In the genomic region with DNA sequence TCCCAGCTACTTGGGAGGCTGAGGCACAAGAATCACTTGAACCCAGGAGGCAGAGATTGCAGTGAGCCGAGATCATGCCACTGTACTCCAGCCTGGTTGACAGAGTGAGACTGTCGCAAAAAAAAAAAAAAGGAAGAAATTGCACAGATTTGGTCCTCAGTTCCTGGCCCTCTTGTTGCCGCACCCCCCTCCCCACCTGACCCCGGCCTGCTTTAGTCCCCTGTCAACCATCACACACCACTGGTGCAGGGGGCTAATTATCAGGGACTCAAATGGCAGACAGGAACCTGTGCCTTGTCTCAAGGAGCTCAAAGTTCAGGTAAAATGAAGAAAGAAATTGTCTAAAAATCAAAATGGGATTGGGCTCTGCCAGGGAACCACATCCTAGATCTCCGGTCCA, we compare ENCODE assay signal across 20 cellular contexts. TPM values are rescaled to one million over a fixed set of nuclear protein-coding genes. Genes with fewer than 3 reads are reported as not detected.
DNase-seq lines count a peak whose midpoint lies in the region; ATAC-seq and TF ChIP-seq lines count a peak whose summit lies in the region.
"Had no signal": no experiment of that assay in that cellular context is flagged by ENCODE, and none has a peak within 500 bp of the region (broad histone marks: within the 10 kb centered on the region; RNA-seq: fewer than 3 reads in every experiment).

No MANE protein-coding gene starts in this region.

- intact Hi-C loops in breast epithelium (cut with DNase I; ENCODE audit: low total_unique reads), result no loop called here

- no peaks in the 10 kb centered on the region for H3K9me2 ChIP-seq in Karpas-422 (replicated peaks; ENCODE audit: insufficient read depth, low read length)

- H3K27me3 Mint-ChIP-seq in activated naive CD8-positive, alpha-beta T cell, result peaks cover 3% of the 10 kb centered on the region
- H3K27me3 Mint-ChIP-seq in activated naive CD8-positive, alpha-beta T cell treated with anti-CD3 and anti-CD28 coated beads for 36 hours, result peaks cover 8% of the 10 kb centered on the region
- peaks cover 2 to 9% (median 5%) of the 10 kb centered on the region in 5 donors for H3K27me3 Mint-ChIP-seq in naive thymus-derived CD8-positive, alpha-beta T cell

- H3K4me2 ChIP-seq in Karpas-422 (ENCODE audit: low read depth, low read length, poor library complexity, severe bottlenecking), result no peak overlapping the region

- no peak for DNase-seq in activated naive CD8-positive, alpha-beta T cell treated with anti-CD3 and anti-CD28 coated beads for 36 hours
- DNase-seq in Karpas-422 (no peak), breast epithelium (ENCODE audit: low spot score in 2 of 2) (no peak), hepatic stellate cell (ENCODE audit: low spot score) (no peak), AG08396 (ENCODE audit: low spot score) (no peak)
- no peak for DNase-seq in naive thymus-derived CD8-positive, alpha-beta T cell
- DNase-seq: DMS79 treated with DMSO at 0.1 percent for 48 hours, HCEC 1CT, NCI-H1092, NCI-H187 treated with DMSO at 0.1 percent for 48 hours, NCI-H2107, NCI-H510A, NCI-H748 treated with DMSO at 0.1 percent for 48 hours, SIG-M5 had no signal

- no peak overlapping the region for H3K9ac ChIP-seq in Karpas-422 (ENCODE audit: low read length)
- H3K9ac ChIP-seq: GM23248 had no signal

- no peaks in the 10 kb centered on the region for H3K79me2 ChIP-seq in Karpas-422 (ENCODE audit: low read length)

- peak overlapping the region; percentile 76; the same call in 1 of the 2 replicates for H2AFZ ChIP-seq in Karpas-422 (ENCODE audit: low read length)
- H2AFZ ChIP-seq: GM23248 had no signal

- no peaks in the 10 kb centered on the region for H3K36me3 Mint-ChIP-seq in activated naive CD8-positive, alpha-beta T cell
- H3K36me3 Mint-ChIP-seq in activated naive CD8-positive, alpha-beta T cell treated with anti-CD3 and anti-CD28 coated beads for 36 hours, result no peaks in the 10 kb centered on the region
- no peaks in the 10 kb centered on the region for H3K36me3 Mint-ChIP-seq in naive thymus-derived CD8-positive, alpha-beta T cell
- H3K36me3 Mint-ChIP-seq: CD4-positive, alpha-beta memory T cell had no signal

- H3K36me3 ChIP-seq in Karpas-422 (ENCODE audit: insufficient read depth, low read length), result no peaks in the 10 kb centered on the region
- H3K36me3 ChIP-seq in breast epithelium, result no peaks in the 10 kb centered on the region
- H3K36me3 ChIP-seq: BE2C had no signal

- H3K27me3 ChIP-seq in Karpas-422 (ENCODE audit: low read length) (no peaks in the 10 kb centered on the region), breast epithelium (no peaks in the 10 kb centered on the region)
- H3K27me3 ChIP-seq: BE2C had no signal

- no peak for TF ChIP-seq CTCF in breast epithelium (IDR thresholded peaks at IDR 0.05)

- H3K27ac Mint-ChIP-seq in activated naive CD8-positive, alpha-beta T cell, result peak overlapping the region; percentile 35
- no peak overlapping the region for H3K27ac Mint-ChIP-seq in activated naive CD8-positive, alpha-beta T cell treated with anti-CD3 and anti-CD28 coated beads for 36 hours
- peak overlapping the region in 4 of 10 donors; percentile 16 to 66 (median 41) for H3K27ac Mint-ChIP-seq in naive thymus-derived CD8-positive, alpha-beta T cell

- H3K9me3 Mint-ChIP-seq in activated naive CD8-positive, alpha-beta T cell (ENCODE audit: low read depth), result no peaks in the 10 kb centered on the region
- H3K9me3 Mint-ChIP-seq in activated naive CD8-positive, alpha-beta T cell treated with anti-CD3 and anti-CD28 coated beads for 36 hours, result no peaks in the 10 kb centered on the region
- H3K9me3 Mint-ChIP-seq in naive thymus-derived CD8-positive, alpha-beta T cell, result no peaks in the 10 kb centered on the region
- H3K9me3 Mint-ChIP-seq: CD4-positive, alpha-beta memory T cell had no signal

- H3K4me1 ChIP-seq in Karpas-422 (ENCODE audit: low read length), result peaks cover 9% of the 10 kb centered on the region
- peaks cover 0 to 17% of the 10 kb centered on the region in 2 donors for H3K4me1 ChIP-seq in breast epithelium
- H3K4me1 ChIP-seq: Caco-2 had no signal

- H3K4me3 ChIP-seq in Karpas-422 (ENCODE audit: low read length) (no peak overlapping the region), breast epithelium (no peak overlapping the region)
- H3K4me3 ChIP-seq: GM12878, GM23248 had no signal

- no peaks in the 10 kb centered on the region for H4K20me1 ChIP-seq in Karpas-422 (ENCODE audit: insufficient read depth, low read depth, low read length)

- H3K9me3 ChIP-seq in Karpas-422 (ENCODE audit: low read length) (no peaks in the 10 kb centered on the region), breast epithelium (no peaks in the 10 kb centered on the region)
- H3K9me3 ChIP-seq: BE2C, Caco-2 had no signal

- H3K27ac ChIP-seq in Karpas-422 (ENCODE audit: low read length), result no peak overlapping the region
- peak overlapping the region; percentile 38 to 66 for H3K27ac ChIP-seq in breast epithelium
- H3K27ac ChIP-seq: GM23248 had no signal

- POLR2A ChIA-PET in naive thymus-derived CD8-positive, alpha-beta T cell (lab: Charles Lee), result no interaction called here

- ATAC-seq in naive thymus-derived CD8-positive, alpha-beta T cell, result no peak
- ATAC-seq: GM12878 had no signal

- H3K4me1 Mint-ChIP-seq in activated naive CD8-positive, alpha-beta T cell (ENCODE audit: low read depth), result peaks cover 3% of the 10 kb centered on the region
- peaks cover 5% of the 10 kb centered on the region for H3K4me1 Mint-ChIP-seq in activated naive CD8-positive, alpha-beta T cell treated with anti-CD3 and anti-CD28 coated beads for 36 hours
- peaks cover 9 to 12% (median 11%) of the 10 kb centered on the region in 4 donors for H3K4me1 Mint-ChIP-seq in naive thymus-derived CD8-positive, alpha-beta T cell

- no peak for TF ChIP-seq POLR2A in breast epithelium (IDR thresholded peaks at IDR 0.05)

- H3K4me3 Mint-ChIP-seq in activated naive CD8-positive, alpha-beta T cell, result no peak overlapping the region
- H3K4me3 Mint-ChIP-seq in activated naive CD8-positive, alpha-beta T cell treated with anti-CD3 and anti-CD28 coated beads for 36 hours, result no peak overlapping the region
- no peak overlapping the region for H3K4me3 Mint-ChIP-seq in naive thymus-derived CD8-positive, alpha-beta T cell
- H3K4me3 Mint-ChIP-seq: CD4-positive, alpha-beta memory T cell had no signal

RNA-seq across cellular contexts. Expression of gene NGFR, which starts 28.1 kb away (rescaled TPM):
- total RNA-seq in activated naive CD8-positive, alpha-beta T cell treated with anti-CD3 and anti-CD28 coated beads for 36 hours, result under 1 TPM in 1 of 2 experiments, not detected in 1; 0.16 TPM
- total RNA-seq in Karpas-422 (2014; rRNA removed; shearing (Covaris generic); ENCODE audit: low replicate concordance), result 0.07 TPM in 1 of 2 replicates, not detected in the other
- total RNA-seq in breast epithelium, result 10 to 100 TPM in 2 of 3 donors, 1 to 10 TPM in 1; 3.4 to 27.8 (median 17.7) TPM
- total RNA-seq in naive thymus-derived CD8-positive, alpha-beta T cell, result under 1 TPM in 1 of 2 experiments, not detected in 1; 0.47 TPM
- polyA plus RNA-seq in naive thymus-derived CD8-positive, alpha-beta T cell, result not detected
- polyA plus RNA-seq: CD4-positive, alpha-beta memory T cell had no signal

RNA-seq across cellular contexts. Expression of gene NXPH3, which starts 52.5 kb away (rescaled TPM):
- under 1 TPM; 0.10 to 0.18 TPM for total RNA-seq in activated naive CD8-positive, alpha-beta T cell treated with anti-CD3 and anti-CD28 coated beads for 36 hours
- total RNA-seq in Karpas-422 (2014; rRNA removed; shearing (Covaris generic); ENCODE audit: low replicate concordance), result not detected in 2 replicates
- 1 to 10 TPM; 3.5 to 7.5 (median 4.5) TPM for total RNA-seq in breast epithelium
- not detected for total RNA-seq in naive thymus-derived CD8-positive, alpha-beta T cell
- not detected for polyA plus RNA-seq in naive thymus-derived CD8-positive, alpha-beta T cell
- total RNA-seq: CD4-positive, alpha-beta memory T cell had no signal
- polyA plus RNA-seq: CD4-positive, alpha-beta memory T cell had no signal
